18 cellular contexts compared by ENCODE assay signal in genomic region chr10:72174297-72174662, GRCh38.
DNase-seq lines count a peak whose midpoint lies in the region; ATAC-seq and TF ChIP-seq lines count a peak whose summit lies in the region.
"Had no signal": no experiment of that assay in that cellular context is flagged by ENCODE, and none has a peak within 500 bp of the region (broad histone marks: within the 10 kb centered on the region; RNA-seq: fewer than 3 reads in every experiment).

No MANE protein-coding gene starts in this region.

- H4K20me1 ChIP-seq in OCI-LY3 (ENCODE audit: insufficient read depth, low read length) = no peaks in the 10 kb centered on the region

- no peaks in the 10 kb centered on the region for H3K79me2 ChIP-seq in ACC112 (ENCODE audit: control insufficient read depth, insufficient read depth, low read length, unreplicated experiment)
- H3K79me2 ChIP-seq in OCI-LY3 (ENCODE audit: low read length) = no peaks in the 10 kb centered on the region
- H3K79me2 ChIP-seq: hepatocyte, parathyroid adenoma had no signal

- no peak overlapping the region for H3K9ac ChIP-seq in OCI-LY3 (ENCODE audit: low read length)
- H3K9ac ChIP-seq: parathyroid adenoma had no signal

- peaks cover 46% of the 10 kb centered on the region for H3K4me1 ChIP-seq in ACC112 (ENCODE audit: control insufficient read depth, insufficient read depth, low read length, unreplicated experiment)
- peaks cover 29% of the 10 kb centered on the region for H3K4me1 ChIP-seq in OCI-LY3 (ENCODE audit: low read length)
- H3K4me1 ChIP-seq: parathyroid adenoma had no signal

- H3K36me3 ChIP-seq in ACC112 (ENCODE audit: insufficient read depth, low read length) (peaks cover 5% of the 10 kb centered on the region), OCI-LY3 (replicated peaks; ENCODE audit: low read depth, low read length) (no peaks in the 10 kb centered on the region)

- TF ChIP-seq CTCF in OCI-LY3 (IDR thresholded peaks at IDR 0.05; ENCODE audit: low read depth, low read length) (no peak), GM10266 (IDR thresholded peaks at IDR 0.05; ENCODE audit: control insufficient read depth, insufficient read depth, low read depth, missing control alignments) (no peak)

- peak overlapping the region; percentile 37; the same call in 1 of the 2 replicates for H3K4me2 ChIP-seq in OCI-LY3 (ENCODE audit: low read length)
- H3K4me2 ChIP-seq: hepatocyte had no signal

- H3K27me3 ChIP-seq in ACC112 (ENCODE audit: insufficient read depth, low read length) (no peaks in the 10 kb centered on the region), OCI-LY3 (ENCODE audit: low read depth, low read length) (no peaks in the 10 kb centered on the region)
- H3K27me3 ChIP-seq: ascending aorta, foreskin keratinocyte, hepatocyte, left lung had no signal

- peak; percentile 15 for ATAC-seq in GM19463 (IDR thresholded peaks at IDR 0.05; ENCODE audit: unreplicated experiment)
- ATAC-seq: foreskin keratinocyte, left lung had no signal

- H3K4me3 ChIP-seq in ACC112 (ENCODE audit: low read depth, low read length) (no peak overlapping the region), OCI-LY3 (ENCODE audit: low read length) (no peak overlapping the region)
- H3K4me3 ChIP-seq: ascending aorta, hepatocyte, left lung had no signal

- H3K9me3 ChIP-seq in OCI-LY3 (ENCODE audit: insufficient read depth, low read length) = no peaks in the 10 kb centered on the region
- H3K9me3 ChIP-seq: ascending aorta, left lung had no signal

- DNase-seq in NCI-H2171 treated with DMSO at 0.1 percent for 48 hours (lab: John Stamatoyannopoulos, UW) (no peak), HK-2 (ENCODE audit: unreplicated experiment) (no peak), GM10266 (ENCODE audit: extremely low spot score) (no peak)
- DNase-seq: CD8-positive, alpha-beta memory T cell; effector CD4-positive, alpha-beta T cell; erythroblast; immature natural killer cell; left lung; NCI-H2171; SHP77 had no signal

- no peak overlapping the region for H2AFZ ChIP-seq in ACC112 (ENCODE audit: low read length, unreplicated experiment)
- H2AFZ ChIP-seq in OCI-LY3 (ENCODE audit: low read depth, low read length) = no peak overlapping the region
- H2AFZ ChIP-seq: hepatocyte, parathyroid adenoma had no signal

- peak overlapping the region; percentile 33; the same call in 1 of the 2 replicates for H3K27ac ChIP-seq in ACC112 (ENCODE audit: low read depth, low read length)
- peak overlapping the region; percentile 56 for H3K27ac ChIP-seq in OCI-LY3 (ENCODE audit: low read length)
- peak overlapping the region; percentile 50 for H3K27ac ChIP-seq in cingulate gyrus (ENCODE audit: low read depth, low read length)
- H3K27ac ChIP-seq: ascending aorta, foreskin keratinocyte, hepatocyte, left lung, parathyroid adenoma had no signal
